ENCODE assay signal across 35 cellular contexts in the genomic region with DNA sequence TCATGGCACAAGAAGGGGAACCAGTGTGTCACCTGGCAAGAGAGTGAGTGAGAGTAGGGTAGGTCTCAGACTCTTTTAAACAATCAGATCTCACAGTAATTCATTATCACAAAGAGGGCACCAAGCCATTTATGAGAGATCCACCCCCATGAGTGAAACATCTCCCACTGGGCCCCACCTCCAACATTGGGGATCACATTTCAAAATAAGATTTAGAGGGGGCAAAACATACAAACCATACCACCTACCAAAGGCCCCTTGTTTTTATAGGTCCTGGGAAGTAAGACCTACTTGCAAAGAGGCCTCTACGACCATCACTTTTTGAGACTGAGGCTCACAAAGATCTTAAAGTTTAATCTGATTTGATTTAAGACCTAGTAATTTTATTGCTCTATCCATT.
DNase-seq lines count a peak whose midpoint lies in the region; ATAC-seq and TF ChIP-seq lines count a peak whose summit lies in the region.
"Had no signal": no experiment of that assay in that cellular context is flagged by ENCODE, and none has a peak within 500 bp of the region (broad histone marks: within the 10 kb centered on the region; RNA-seq: fewer than 3 reads in every experiment).

No MANE protein-coding gene starts in this region.

- CTCF ChIA-PET in A673 (lab: Charles Lee) (no interaction called here), HEK293 (lab: Yijun Ruan, JAX) (no interaction called here)

- H3K27me3 Mint-ChIP-seq in neural progenitor cell (ENCODE audit: insufficient read depth, low read depth), result peaks cover 2% of the 10 kb centered on the region
- H3K27me3 Mint-ChIP-seq: B cell; CD4-positive, alpha-beta T cell; CD4-positive, CD25-positive, alpha-beta regulatory T cell had no signal

- H3F3A ChIP-seq in neural progenitor cell (ENCODE audit: low read depth), result peaks cover 24% of the 10 kb centered on the region

- peaks cover 53% of the 10 kb centered on the region for H3K79me2 ChIP-seq in neural progenitor cell (ENCODE audit: low read depth)

- POLR2A ChIA-PET in A673 (lab: Charles Lee; ENCODE audit: low non-redundant PET), result no interaction called here
- POLR2A ChIA-PET in HEK293 (lab: Yijun Ruan, JAX), result no interaction called here

- DNase-seq in A673 (ENCODE audit: low spot score), result no peak
- DNase-seq in SK-N-MC (ENCODE audit: low read depth, low spot score), result no peak
- no peak for DNase-seq in neural progenitor cell (ENCODE audit: low spot score)
- no peak for DNase-seq in OCI-M1 (lab: John Stamatoyannopoulos, UW)
- DNase-seq in NCI-H2029 treated with DMSO at 0.1 percent for 48 hours (lab: John Stamatoyannopoulos, UW), result no peak
- no peak for DNase-seq in posterior vena cava (ENCODE audit: low spot score)
- DNase-seq: 8988T; ACHN; AML-193; BE2C; C1 segment of cervical spinal cord; Caco-2; Calu3; CD4-positive, alpha-beta memory T cell; CD4-positive, alpha-beta T cell; CD4-positive, CD25-positive, alpha-beta regulatory T cell; CD8-positive, alpha-beta memory T cell; CD8-positive, alpha-beta T cell; COR-L47; DMS 273 treated with DMSO at 0.1 percent for 48 hours; DMS153; DMS53; DMS79; DMS79 treated with DMSO at 0.1 percent for 48 hours; DND-41; EL had no signal

- intact Hi-C loops in A673 (cut with micrococcal nuclease; ENCODE audit: unreplicated experiment), result no loop called here
- intact Hi-C loops in posterior vena cava (cut with DNase I), result no loop called here

- no peak overlapping the region for H3K27ac Mint-ChIP-seq in neural progenitor cell
- H3K27ac Mint-ChIP-seq: B cell; CD14-positive monocyte; CD4-positive, alpha-beta memory T cell; CD4-positive, alpha-beta T cell; CD4-positive, CD25-positive, alpha-beta regulatory T cell; CD8-positive, alpha-beta memory T cell; CD8-positive, alpha-beta T cell had no signal

- H3K9me3 Mint-ChIP-seq in neural progenitor cell, result peaks cover 2% of the 10 kb centered on the region
- H3K9me3 Mint-ChIP-seq: CD4-positive, alpha-beta T cell; CD8-positive, alpha-beta memory T cell had no signal

- H3K9me3 ChIP-seq in A673 (ENCODE audit: low read depth, low read length, poor library complexity, severe bottlenecking), result no peaks in the 10 kb centered on the region
- no peaks in the 10 kb centered on the region for H3K9me3 ChIP-seq in HEK293 (ENCODE audit: control insufficient read depth, insufficient read depth, low read depth, low read length)
- no peaks in the 10 kb centered on the region for H3K9me3 ChIP-seq in SK-N-MC (ENCODE audit: low read depth, low read length)
- H3K9me3 ChIP-seq in neural progenitor cell (ENCODE audit: low read depth), result no peaks in the 10 kb centered on the region
- H3K9me3 ChIP-seq: A549, BE2C, BLaER1, Caco-2 had no signal

- no peak overlapping the region for H2AFZ ChIP-seq in neural progenitor cell (replicated peaks)

- peaks cover 4% of the 10 kb centered on the region for H3K36me3 Mint-ChIP-seq in neural progenitor cell
- H3K36me3 Mint-ChIP-seq: CD14-positive monocyte; CD4-positive, alpha-beta memory T cell; CD4-positive, CD25-positive, alpha-beta regulatory T cell had no signal

- H3K4me3 ChIP-seq in A673 (ENCODE audit: low read depth, low read length, poor library complexity, severe bottlenecking), result no peak overlapping the region
- no peak overlapping the region for H3K4me3 ChIP-seq in HEK293 (ENCODE audit: low read depth, low read length)
- H3K4me3 ChIP-seq in SK-N-MC, result no peak overlapping the region; the same call in 1 of the 2 replicates
- no peak overlapping the region for H3K4me3 ChIP-seq in neural progenitor cell
- H3K4me3 ChIP-seq: A549; BLaER1; BLaER1 treated with 17β-estradiol and CSF1 and Interleukin-3, amounts not matched to agents 10 nM and 100 nM had no signal

- H3K27me3 ChIP-seq in A673 (replicated peaks; ENCODE audit: insufficient read depth, low read depth, low read length, poor library complexity) (no peaks in the 10 kb centered on the region), neural progenitor cell (no peaks in the 10 kb centered on the region)
- H3K27me3 ChIP-seq: BE2C; BLaER1; BLaER1 treated with 17β-estradiol and CSF1 and Interleukin-3, amounts not matched to agents 10 nM and 100 nM had no signal

- H3K27ac ChIP-seq in A673 (ENCODE audit: low read depth, low read length, poor library complexity, severe bottlenecking) (peak overlapping the region; percentile 69), HEK293 (ENCODE audit: extremely low read depth, low read depth, low read length) (no peak overlapping the region), SK-N-MC (0 out of 2 replicates have a peak overlapping the region, but pooled peaks have one; percentile 4), neural progenitor cell (peak overlapping the region; percentile 10)
- H3K27ac ChIP-seq: 22Rv1; A549; BLaER1; BLaER1 treated with 17β-estradiol and CSF1 and Interleukin-3, amounts not matched to agents 10 nM and 100 nM; C4-2B had no signal

- ATAC-seq in HG02884 (IDR thresholded peaks at IDR 0.05; ENCODE audit: unreplicated experiment), result no peak
- ATAC-seq: A549; CD8-positive, alpha-beta T cell had no signal

- no peaks in the 10 kb centered on the region for H4K20me1 ChIP-seq in neural progenitor cell (ENCODE audit: low read depth)
- H4K20me1 ChIP-seq: BLaER1; BLaER1 treated with 17β-estradiol and CSF1 and Interleukin-3, amounts not matched to agents 10 nM and 100 nM had no signal

- H3K9ac ChIP-seq in SK-N-MC (ENCODE audit: insufficient read length) (no peak overlapping the region), neural progenitor cell (no peak overlapping the region)
- H3K9ac ChIP-seq: BLaER1; BLaER1 treated with 17β-estradiol and CSF1 and Interleukin-3, amounts not matched to agents 10 nM and 100 nM had no signal

- H3K4me1 Mint-ChIP-seq in neural progenitor cell, result peaks cover 51% of the 10 kb centered on the region
- H3K4me1 Mint-ChIP-seq: CD14-positive monocyte; CD4-positive, alpha-beta memory T cell; CD4-positive, CD25-positive, alpha-beta regulatory T cell; CD8-positive, alpha-beta memory T cell had no signal

- H3K4me1 ChIP-seq in A673 (ENCODE audit: insufficient read depth, low read length, poor library complexity, severe bottlenecking), result peaks cover 51% of the 10 kb centered on the region
- H3K4me1 ChIP-seq in HEK293 (ENCODE audit: control insufficient read depth, insufficient read depth, low read length), result peaks cover 7% of the 10 kb centered on the region; the same call in 1 of the 2 replicates
- H3K4me1 ChIP-seq in neural progenitor cell, result peaks cover 64% of the 10 kb centered on the region
- H3K4me1 ChIP-seq: Caco-2 had no signal

- no peak overlapping the region for H3K4me3 Mint-ChIP-seq in neural progenitor cell
- H3K4me3 Mint-ChIP-seq: B cell; CD14-positive monocyte; CD4-positive, alpha-beta memory T cell; CD4-positive, alpha-beta T cell; CD4-positive, CD25-positive, alpha-beta regulatory T cell; CD8-positive, alpha-beta memory T cell; CD8-positive, alpha-beta T cell had no signal

- TF ChIP-seq CTCF in A673 (conservative IDR thresholded peaks at IDR 0.05; ENCODE audit: low read depth, low read length), result no peak
- TF ChIP-seq CTCF in HEK293 (tag by site-specific recombination; IDR thresholded peaks at IDR 0.05), result no peak
- no peak for TF ChIP-seq CTCF in neural progenitor cell (IDR thresholded peaks at IDR 0.05)

- no peak overlapping the region for H3K4me2 ChIP-seq in neural progenitor cell
- H3K4me2 ChIP-seq: A549; BLaER1; BLaER1 treated with 17β-estradiol and CSF1 and Interleukin-3, amounts not matched to agents 10 nM and 100 nM had no signal

- H3K36me3 ChIP-seq in A673 (ENCODE audit: insufficient read depth, low read length, poor library complexity, severe bottlenecking) (no peaks in the 10 kb centered on the region), HEK293 (ENCODE audit: control insufficient read depth in 2 of 2, insufficient read depth in 1 of 2, low read length in 2 of 2) (no peaks in the 10 kb centered on the region), SK-N-MC (ENCODE audit: insufficient read depth, low read length) (no peaks in the 10 kb centered on the region), neural progenitor cell (no peaks in the 10 kb centered on the region)
- H3K36me3 ChIP-seq: BLaER1; BLaER1 treated with 17β-estradiol and CSF1 and Interleukin-3, amounts not matched to agents 10 nM and 100 nM had no signal

- BruUV-seq in A673 (replicated peaks; lab: Mats Ljungman, UMichigan), result no TSS peak

TF ChIP-seq in HEK293, 187 proteins besides CTCF, POLR2A, EP300 and RAD21:
- TF ChIP-seq EGR2 (tag by site-specific recombination; IDR thresholded peaks at IDR 0.05; ENCODE audit: low read depth) (0 out of 2 replicates have a peak, but pooled peaks have one; percentile 38), ZFHX2 (tag by site-specific recombination; conservative IDR thresholded peaks at IDR 0.05) (peak; percentile 46), ZNF621 (tag by site-specific recombination; IDR thresholded peaks at IDR 0.05) (no peak), GLIS1 (tag by site-specific recombination; IDR thresholded peaks at IDR 0.05) (peak; percentile 95)
